In genomic region chr19:53898166-53898565, GRCh38 we compare ENCODE assay signal across 16 cellular contexts. TPM values are rescaled to one million over a fixed set of nuclear protein-coding genes. Genes with fewer than 3 reads are reported as not detected.
DNase-seq lines count a peak whose midpoint lies in the region; ATAC-seq, FAIRE-seq and TF ChIP-seq lines count a peak whose summit lies in the region.
"Had no signal": no experiment of that assay in that cellular context is flagged by ENCODE, and none has a peak within 500 bp of the region (broad histone marks: within the 10 kb centered on the region; RNA-seq: fewer than 3 reads in every experiment).

No MANE protein-coding gene starts in this region.

- H3K4me2 ChIP-seq in A549, result peak overlapping the region; percentile 73

- POLR2A ChIA-PET in A549 (lab: Yijun Ruan, JAX), result interaction anchor here (0.9 to 1.0 kb wide), 2 partner anchors 16 to 32 kb away, joined by 4 to 7 read pairs; no protein-coding TSS in a partner anchor

- no peak for TF ChIP-seq RAD21 in A549 (conservative IDR thresholded peaks at IDR 0.05 in 1 of 2, IDR thresholded peaks at IDR 0.05 in 1 of 2)

- H3K36me3 ChIP-seq in HUES48 (ENCODE audit: control insufficient read depth, insufficient read depth, low read length) (no peaks in the 10 kb centered on the region), ectodermal cell (ENCODE audit: control insufficient read depth, insufficient read depth, low read length) (no peaks in the 10 kb centered on the region), kidney (ENCODE audit: control insufficient read depth in 1 of 2, insufficient read depth in 2 of 2, low read length in 2 of 2) (no peaks in the 10 kb centered on the region), WERI-Rb-1 (no peaks in the 10 kb centered on the region)

- H3K4me3 ChIP-seq in A549 (no peak overlapping the region), HUES48 (ENCODE audit: low read depth, low read length) (peak overlapping the region; percentile 77), ectodermal cell (ENCODE audit: insufficient read depth, low read depth, low read length) (peak overlapping the region; percentile 37), kidney (ENCODE audit: low read length in 2 of 2) (no peak overlapping the region), WERI-Rb-1 (ENCODE audit: low read depth, low read length) (no peak overlapping the region)
- H3K4me3 ChIP-seq: GM12878, SK-N-MC had no signal

- H3K27me3 ChIP-seq in HUES48 (ENCODE audit: control insufficient read depth, insufficient read depth, low read length) (peaks cover 4% of the 10 kb centered on the region; the same call in 1 of the 2 replicates), ectodermal cell (ENCODE audit: control insufficient read depth, insufficient read depth, low read length, poor library complexity, severe bottlenecking) (peaks cover 13% of the 10 kb centered on the region), WERI-Rb-1 (ENCODE audit: insufficient read depth, low read depth, severe bottlenecking) (peaks cover 8% of the 10 kb centered on the region)

- CTCF ChIA-PET in A549 (lab: Yijun Ruan, JAX), result interaction anchor here (0.9 to 7.2 kb wide), 9 partner anchors 9 to 133 kb away, joined by 3 to 62 read pairs (median 4); partner anchors contain the start of genes CACNG7 and PRKCG

- H3K4me1 ChIP-seq in A549 (peaks cover 15% of the 10 kb centered on the region; the same call in 2 of the 3 replicates), HUES48 (ENCODE audit: control insufficient read depth, insufficient read depth, low read length) (peaks cover 22% of the 10 kb centered on the region), ectodermal cell (ENCODE audit: control insufficient read depth, insufficient read depth, low read length) (peaks cover 11% of the 10 kb centered on the region), kidney (ENCODE audit: control insufficient read depth in 1 of 2, insufficient read depth in 1 of 2, low read depth in 1 of 2, low read length in 2 of 2) (no peaks in the 10 kb centered on the region)

- intact Hi-C loops in kidney (cut with DNase I), result no loop called here

- no peak for DNase-seq in A549 (ENCODE audit: low read depth in 1 of 2, low spot score in 1 of 2)
- peak; percentile 32 for DNase-seq in kidney
- DNase-seq in WERI-Rb-1, result no peak
- no peak for DNase-seq in KBM-7
- DNase-seq in anterior cingulate cortex (lab: John Stamatoyannopoulos, UW), result no peak
- DNase-seq: NCI-H2081 treated with DMSO at 0.1 percent for 48 hours, NCI-H226, PC-3 had no signal

- TF ChIP-seq EP300 in A549 (IDR thresholded peaks at IDR 0.05), result no peak

- H3K27ac ChIP-seq in A549 (no peak overlapping the region; a peak in 1 of 6 replicates), HUES48 (ENCODE audit: low read depth, low read length) (no peak overlapping the region), ectodermal cell (ENCODE audit: insufficient read depth, low read depth, low read length, poor library complexity, severe bottlenecking) (no peak overlapping the region), kidney (ENCODE audit: low read depth in 2 of 2, low read length in 2 of 2) (no peak overlapping the region), WERI-Rb-1 (no peak overlapping the region)
- H3K27ac ChIP-seq: SK-N-MC had no signal

- FAIRE-seq in A549 (lab: Jason Lieb, UNC) (no peak), kidney (lab: Jason Lieb, UNC) (no peak)
- FAIRE-seq: A204.1, GM12878, GM18507 had no signal

- no peak for TF ChIP-seq CTCF in A549 (IDR thresholded peaks at IDR 0.05)
- TF ChIP-seq CTCF in kidney (IDR thresholded peaks at IDR 0.05; ENCODE audit: borderline replicate concordance, extremely low read depth, insufficient read depth), result no peak
- TF ChIP-seq CTCF in WERI-Rb-1 (IDR thresholded peaks at IDR 0.05; ENCODE audit: low read depth, low read length), result no peak

- in situ Hi-C loops in KBM-7 (cut with MboI; ENCODE audit: low pct_unique_long_range_greater_than_20kb, low sequenced_read_pairs), result no loop called here

- H3K9me3 ChIP-seq in A549, result no peaks in the 10 kb centered on the region
- no peaks in the 10 kb centered on the region for H3K9me3 ChIP-seq in HUES48 (ENCODE audit: control insufficient read depth, insufficient read depth, low read length)
- H3K9me3 ChIP-seq in ectodermal cell (ENCODE audit: control insufficient read depth, low read length), result no peaks in the 10 kb centered on the region
- H3K9me3 ChIP-seq in kidney (ENCODE audit: control insufficient read depth in 1 of 2, low read length in 2 of 2), result peaks cover 0 to 2% of the 10 kb centered on the region in 2 donors
- no peaks in the 10 kb centered on the region for H3K9me3 ChIP-seq in WERI-Rb-1 (ENCODE audit: severe bottlenecking)

- 63% methylated on average over 16 of the region's 16 CpGs for WGBS in A549 (ENCODE audit: missing lambda C conversion rate)
- WGBS in ectodermal cell, 2 experiments, result 18 to 19% methylated on average over 16 of the region's 16 CpGs

- ATAC-seq in A549 (peak; percentile 17; a peak in 3 of 6 replicates), GM18519 (IDR thresholded peaks at IDR 0.05; ENCODE audit: low FRiP score, unreplicated experiment) (no peak)
- ATAC-seq: GM12878, PC-3 had no signal

- no peak for TF ChIP-seq POLR2A in A549 (IDR thresholded peaks at IDR 0.05; ENCODE audit: low read length)

- H3K9ac ChIP-seq in HUES48 (ENCODE audit: low read depth, low read length) (no peak overlapping the region), kidney (ENCODE audit: low read length in 2 of 2) (no peak overlapping the region)

TF ChIP-seq in A549, 52 proteins besides CTCF, POLR2A, EP300 and RAD21 (continues in another document):
- TF ChIP-seq FOSB (CRISPR knock-in tag; IDR thresholded peaks at IDR 0.05), result no peak
- no peak for TF ChIP-seq HOXA7 (CRISPR knock-in tag; IDR thresholded peaks at IDR 0.05)
- TF ChIP-seq JUN (IDR thresholded peaks at IDR 0.05), result no peak
- no peak for TF ChIP-seq PBX3 (IDR thresholded peaks at IDR 0.05)
- TF ChIP-seq KDM1A (IDR thresholded peaks at IDR 0.05; ENCODE audit: low read depth), result no peak
- TF ChIP-seq ZSCAN20 (CRISPR knock-in tag; IDR thresholded peaks at IDR 0.05), result no peak
- TF ChIP-seq RARB (CRISPR knock-in tag; IDR thresholded peaks at IDR 0.05), result no peak
- TF ChIP-seq USF2 (IDR thresholded peaks at IDR 0.05), result no peak
- no peak for TF ChIP-seq MAZ (IDR thresholded peaks at IDR 0.05; ENCODE audit: borderline replicate concordance, low read depth, low read length)
- TF ChIP-seq CEBPB (IDR thresholded peaks at IDR 0.05), result no peak
- no peak for TF ChIP-seq MAFK (IDR thresholded peaks at IDR 0.05; ENCODE audit: partially characterized antibody)
- no peak for TF ChIP-seq CHD2 (IDR thresholded peaks at IDR 0.05; ENCODE audit: low read length, partially characterized antibody)

RNA-seq across cellular contexts. Expression of gene CACNG7, which starts 10.9 kb away (rescaled TPM):
- polyA plus RNA-seq in A549 (2011; rRNA removed) (11.5 and 12.8 TPM in 2 replicates), A549 (2017; fragmentation: RNase III; extraction: RNeasy Plus Mini Kit Qiagen cat#74134 plus additional on column Dnase treatment) (6.3 to 7.6 TPM (median 6.8 TPM) in 3 replicates), kidney (ENCODE audit: insufficient read depth, low read depth, low replicate concordance) (not detected)
- 26.4 and 37.4 TPM in 2 replicates for polyA plus RNA-seq in A549 (2012; cell fraction: cytosol; rRNA removed)
- polyA plus RNA-seq in A549 (2012; cell fraction: nucleus; rRNA removed), result 33.7 and 37.2 TPM in 2 replicates
- 6.0 and 7.6 TPM in 2 replicates for polyA minus RNA-seq in A549 (2011; rRNA and poly(A)+ RNA removed)
- polyA plus RNA-seq in ectodermal cell (2013, experiment 1 of 4), result 35.0 TPM
- 36.5 TPM for polyA plus RNA-seq in ectodermal cell (2013, experiment 2 of 4)
- 30.5 TPM for polyA plus RNA-seq in ectodermal cell (2013, experiment 3 of 4)
- 38.1 TPM for polyA plus RNA-seq in ectodermal cell (2013, experiment 4 of 4)
- total RNA-seq in kidney, result not detected
- total RNA-seq: CD4-positive, CD25-positive, alpha-beta regulatory T cell; GM12878; PC-3 had no signal
- polyA plus RNA-seq: CD4-positive, CD25-positive, alpha-beta regulatory T cell; GM12878 had no signal

RNA-seq across cellular contexts. Expression of gene PRKCG, which starts 16.2 kb away (rescaled TPM):
- polyA plus RNA-seq in A549 (2011; rRNA removed), result 0.61 and 0.79 TPM in 2 replicates
- polyA plus RNA-seq in A549 (2012; cell fraction: cytosol; rRNA removed), result 1.2 and 1.3 TPM in 2 replicates
- polyA plus RNA-seq in A549 (2012; cell fraction: nucleus; rRNA removed), result 8.9 and 9.2 TPM in 2 replicates
- 0.81 to 0.96 TPM (median 0.81 TPM) in 3 replicates for polyA plus RNA-seq in A549 (2017; fragmentation: RNase III; extraction: RNeasy Plus Mini Kit Qiagen cat#74134 plus additional on column Dnase treatment)
- 1.5 and 2.6 TPM in 2 replicates for polyA minus RNA-seq in A549 (2011; rRNA and poly(A)+ RNA removed)
- polyA plus RNA-seq in ectodermal cell (2013, experiment 1 of 4), result 12.1 TPM
- polyA plus RNA-seq in ectodermal cell (2013, experiment 2 of 4), result 11.7 TPM
- 10.4 TPM for polyA plus RNA-seq in ectodermal cell (2013, experiment 3 of 4)
- polyA plus RNA-seq in ectodermal cell (2013, experiment 4 of 4), result 11.3 TPM
- total RNA-seq in kidney, result not detected
- polyA plus RNA-seq in kidney (ENCODE audit: insufficient read depth, low read depth, low replicate concordance), result not detected
- total RNA-seq: CD4-positive, CD25-positive, alpha-beta regulatory T cell; GM12878 had no signal
- polyA plus RNA-seq: CD4-positive, CD25-positive, alpha-beta regulatory T cell; GM12878 had no signal

RNA-seq across cellular contexts. Expression of gene MYADM, which starts 30.5 kb away (rescaled TPM):
- polyA plus RNA-seq in A549 (2011; rRNA removed) (37.7 and 56.1 TPM in 2 replicates), A549 (2017; fragmentation: RNase III; extraction: RNeasy Plus Mini Kit Qiagen cat#74134 plus additional on column Dnase treatment) (90.4 to 103 TPM (median 90.7 TPM) in 3 replicates), kidney (ENCODE audit: insufficient read depth, low read depth, low replicate concordance) (13.1 TPM)
- polyA plus RNA-seq in A549 (2012; cell fraction: cytosol; rRNA removed), result 83.9 and 158 TPM in 2 replicates
- polyA plus RNA-seq in A549 (2012; cell fraction: nucleus; rRNA removed), result 385 and 422 TPM in 2 replicates
- polyA minus RNA-seq in A549 (2011; rRNA and poly(A)+ RNA removed), result 50.8 and 63.0 TPM in 2 replicates
- 84.7 TPM for polyA plus RNA-seq in ectodermal cell (2013, experiment 1 of 4)
- polyA plus RNA-seq in ectodermal cell (2013, experiment 2 of 4), result 93.9 TPM
- 49.8 TPM for polyA plus RNA-seq in ectodermal cell (2013, experiment 3 of 4)
- 55.5 TPM for polyA plus RNA-seq in ectodermal cell (2013, experiment 4 of 4)
- total RNA-seq in kidney, result 90.3 TPM

Comparison
In these comparisons a context has a peak if more than half of its experiments do, and no peak if none do; other contexts are left out.
1. H3K4me3 ChIP-seq: peak in HUES48 (single experiment) and ectodermal cell (single experiment); none in A549 (single experiment), kidney (0 of 2) and WERI-Rb-1 (single experiment).